Comparison of ENCODE assay signal across 38 cellular contexts in genomic region chr12:111183094-111183493, GRCh38.
"Had no signal": no experiment of that assay in that cellular context is flagged by ENCODE, and none has a peak within 500 bp of the region (broad histone marks: within the 10 kb centered on the region; RNA-seq: fewer than 3 reads in every experiment).

No MANE protein-coding gene starts in this region.

- H3K4me1 ChIP-seq: ascending aorta, breast epithelium had no signal

- H3K27ac Mint-ChIP-seq: activated naive CD4-positive, alpha-beta T cell treated with anti-CD3 and anti-CD28 coated beads for 36 hours; activated naive CD4-positive, alpha-beta T cell treated with anti-CD3 and anti-CD28 coated beads, Interleukin-2, amount 10 ng/mL, durations not matched to agents 7 days and 5 days; activated naive CD4-positive, alpha-beta T cell treated with anti-CD3 and anti-CD28 coated beads, Interleukin-2, amount 50 U/mL, for 24 hours; activated naive CD4-positive, alpha-beta T cell treated with anti-CD3 and anti-CD28 coated beads, Interleukin-2, amount 50 U/mL, for 72 hours; activated naive CD8-positive, alpha-beta T cell; activated naive CD8-positive, alpha-beta T cell treated with anti-CD3 and anti-CD28 coated beads for 36 hours; activated naive CD8-positive, alpha-beta T cell treated with anti-CD3 and anti-CD28 coated beads, Interleukin-2, amount 10 ng/mL, durations not matched to agents 7 days and 5 days; activated naive CD8-positive, alpha-beta T cell treated with anti-CD3 and anti-CD28 coated beads, Interleukin-2, amount 50 U/mL, for 24 hours; activated T-cell treated with anti-CD3 and anti-CD28 coated beads, Interleukin-2, amount 50 U/mL, for 24 hours; activated T-cell treated with anti-CD3 and anti-CD28 coated beads, Interleukin-2, amount 50 U/mL, for 72 hours; activated T-helper 1 cell treated with anti-CD3 and anti-CD28 coated beads, Interleukin-12 subunit alpha, Interleukin-12 subunit beta, Interleukin-2, Interleukin-4 antibody, amounts not matched to agents 30 ng/mL and 10 ng/mL and 1 ng/mL, durations not matched to agents 14 hours and 24 hours and 36 hours; activated T-helper 17 cell treated with anti-CD3 and anti-CD28 coated beads, Interleukin-2, amount 50 U/mL, for 72 hours; activated T-helper 2 cell treated with anti-CD3 and anti-CD28 coated beads, Interferon-gamma antibody, Interleukin-2, Interleukin-4, amounts not matched to agents 10 μg/mL and 5 μg/mL and 100 μg/mL, durations not matched to agents 14 hours and 24 hours and 36 hours had no signal

- H3K36me3 ChIP-seq: adrenal gland, ascending aorta, brain microvascular endothelial cell, breast epithelium, cardiac muscle cell had no signal

- ATAC-seq: activated naive CD4-positive, alpha-beta T cell treated with anti-CD3 and anti-CD28 coated beads, Interleukin-2, amount 50 U/mL, for 72 hours; activated naive CD8-positive, alpha-beta T cell treated with anti-CD3 and anti-CD28 coated beads, Interleukin-2, amount 50 U/mL, for 24 hours; activated T-cell treated with anti-CD3 and anti-CD28 coated beads, Interleukin-2, amount 50 U/mL, for 4 hours; activated T-cell treated with anti-CD3 and anti-CD28 coated beads, Interleukin-2, amount 50 U/mL, for 72 hours; activated T-helper 17 cell treated with anti-CD3 and anti-CD28 coated beads, Interleukin-2, amount 50 U/mL, for 72 hours; body of pancreas had no signal

- H3K4me1 Mint-ChIP-seq: activated naive CD4-positive, alpha-beta T cell treated with anti-CD3 and anti-CD28 coated beads, Interleukin-2, amount 10 ng/mL, durations not matched to agents 7 days and 5 days; activated naive CD4-positive, alpha-beta T cell treated with anti-CD3 and anti-CD28 coated beads, Interleukin-2, amount 50 U/mL, for 24 hours; activated naive CD8-positive, alpha-beta T cell treated with anti-CD3 and anti-CD28 coated beads, Interleukin-2, amount 50 U/mL, for 24 hours; activated T-helper 17 cell treated with anti-CD3 and anti-CD28 coated beads, Interleukin-2, amount 50 U/mL, for 72 hours; central memory CD8-positive, alpha-beta T cell had no signal

- H3K27ac ChIP-seq: adrenal gland, ascending aorta, body of pancreas, brain microvascular endothelial cell, breast epithelium, cardiac muscle cell had no signal

- H3K9me3 Mint-ChIP-seq: activated naive CD4-positive, alpha-beta T cell treated with anti-CD3 and anti-CD28 coated beads for 36 hours; activated naive CD4-positive, alpha-beta T cell treated with anti-CD3 and anti-CD28 coated beads, Interleukin-2, amount 10 ng/mL, durations not matched to agents 7 days and 5 days; activated naive CD4-positive, alpha-beta T cell treated with anti-CD3 and anti-CD28 coated beads, Interleukin-2, amount 50 U/mL, for 24 hours; activated naive CD4-positive, alpha-beta T cell treated with anti-CD3 and anti-CD28 coated beads, Interleukin-2, amount 50 U/mL, for 72 hours; activated naive CD8-positive, alpha-beta T cell treated with anti-CD3 and anti-CD28 coated beads for 36 hours; activated naive CD8-positive, alpha-beta T cell treated with anti-CD3 and anti-CD28 coated beads, Interleukin-2, amount 10 ng/mL, durations not matched to agents 7 days and 5 days; activated naive CD8-positive, alpha-beta T cell treated with anti-CD3 and anti-CD28 coated beads, Interleukin-2, amount 50 U/mL, for 24 hours; activated T-cell treated with anti-CD3 and anti-CD28 coated beads, Interleukin-2, amount 50 U/mL, for 24 hours; activated T-cell treated with anti-CD3 and anti-CD28 coated beads, Interleukin-2, amount 50 U/mL, for 4 hours; activated T-cell treated with anti-CD3 and anti-CD28 coated beads, Interleukin-2, amount 50 U/mL, for 72 hours; activated T-helper 1 cell treated with anti-CD3 and anti-CD28 coated beads, Interleukin-12 subunit alpha, Interleukin-12 subunit beta, Interleukin-2, Interleukin-4 antibody, amounts not matched to agents 30 ng/mL and 10 ng/mL and 1 ng/mL, durations not matched to agents 14 hours and 24 hours and 36 hours; activated T-helper 17 cell treated with anti-CD3 and anti-CD28 coated beads, Interleukin-2, amount 50 U/mL, for 72 hours; activated T-helper 2 cell treated with anti-CD3 and anti-CD28 coated beads, Interferon-gamma antibody, Interleukin-2, Interleukin-4, amounts not matched to agents 10 μg/mL and 5 μg/mL and 100 μg/mL, durations not matched to agents 14 hours and 24 hours and 36 hours; central memory CD8-positive, alpha-beta T cell had no signal

- H3K4me3 Mint-ChIP-seq: activated naive CD4-positive, alpha-beta T cell treated with anti-CD3 and anti-CD28 coated beads for 36 hours; activated naive CD4-positive, alpha-beta T cell treated with anti-CD3 and anti-CD28 coated beads, Interleukin-2, amount 10 ng/mL, durations not matched to agents 7 days and 5 days; activated naive CD4-positive, alpha-beta T cell treated with anti-CD3 and anti-CD28 coated beads, Interleukin-2, amount 50 U/mL, for 24 hours; activated naive CD8-positive, alpha-beta T cell; activated naive CD8-positive, alpha-beta T cell treated with anti-CD3 and anti-CD28 coated beads for 36 hours; activated naive CD8-positive, alpha-beta T cell treated with anti-CD3 and anti-CD28 coated beads, Interleukin-2, amount 10 ng/mL, durations not matched to agents 7 days and 5 days; activated naive CD8-positive, alpha-beta T cell treated with anti-CD3 and anti-CD28 coated beads, Interleukin-2, amount 50 U/mL, for 24 hours; activated T-cell treated with anti-CD3 and anti-CD28 coated beads, Interleukin-2, amount 50 U/mL, for 24 hours; activated T-cell treated with anti-CD3 and anti-CD28 coated beads, Interleukin-2, amount 50 U/mL, for 4 hours; activated T-cell treated with anti-CD3 and anti-CD28 coated beads, Interleukin-2, amount 50 U/mL, for 72 hours; activated T-helper 1 cell treated with anti-CD3 and anti-CD28 coated beads, Interleukin-12 subunit alpha, Interleukin-12 subunit beta, Interleukin-2, Interleukin-4 antibody, amounts not matched to agents 30 ng/mL and 10 ng/mL and 1 ng/mL, durations not matched to agents 14 hours and 24 hours and 36 hours; activated T-helper 17 cell treated with anti-CD3 and anti-CD28 coated beads, Interleukin-2, amount 50 U/mL, for 72 hours; brain; central memory CD8-positive, alpha-beta T cell had no signal

- H3K27me3 Mint-ChIP-seq: brain had no signal

- H3K4me3 ChIP-seq: adrenal gland, ascending aorta, body of pancreas, breast epithelium, cardiac muscle cell had no signal

- H3K27me3 ChIP-seq: adrenal gland, ascending aorta, body of pancreas, brain microvascular endothelial cell, cardiac muscle cell had no signal

- H3K9me3 ChIP-seq: adrenal gland, ascending aorta, body of pancreas, breast epithelium had no signal

- DNase-seq: activated effector memory CD4-positive, alpha-beta T cell treated with anti-CD3 and anti-CD28 coated beads, Interleukin-2, amount 50 U/mL, for 16 hours; activated effector memory CD4-positive, alpha-beta T cell treated with Interleukin-2 at 50 U/mL for 16 hours; activated gamma-delta T cell; activated gamma-delta T cell treated with Interleukin-2 at 50 U/mL for 16 hours; activated naive CD4-positive, alpha-beta T cell; activated naive CD4-positive, alpha-beta T cell treated with anti-CD3 and anti-CD28 coated beads for 36 hours; activated naive CD4-positive, alpha-beta T cell treated with anti-CD3 and anti-CD28 coated beads, Interleukin-2, amount 10 ng/mL, durations not matched to agents 7 days and 5 days; activated naive CD4-positive, alpha-beta T cell treated with anti-CD3 and anti-CD28 coated beads, Interleukin-2, amount 50 U/mL, for 16 hours; activated naive CD4-positive, alpha-beta T cell treated with Interleukin-2 at 50 U/mL for 16 hours; activated naive CD8-positive, alpha-beta T cell treated with anti-CD3 and anti-CD28 coated beads for 36 hours; activated naive CD8-positive, alpha-beta T cell treated with anti-CD3 and anti-CD28 coated beads, Interleukin-2, amount 10 ng/mL, durations not matched to agents 7 days and 5 days; activated naive CD8-positive, alpha-beta T cell treated with anti-CD3 and anti-CD28 coated beads, Interleukin-2, amount 50 U/mL, for 24 hours; activated T-cell treated with anti-CD3 and anti-CD28 coated beads, Interleukin-2, amount 50 U/mL, for 1 hour; activated T-cell treated with anti-CD3 and anti-CD28 coated beads, Interleukin-2, amount 50 U/mL, for 24 hours; activated T-cell treated with anti-CD3 and anti-CD28 coated beads, Interleukin-2, amount 50 U/mL, for 4 hours; activated T-cell treated with anti-CD3 and anti-CD28 coated beads, Interleukin-2, amount 50 U/mL, for 48 hours; activated T-cell treated with anti-CD3 and anti-CD28 coated beads, Interleukin-2, amount 50 U/mL, for 72 hours; adrenal gland; amniotic stem cell; amygdala; anterior cingulate cortex; aorta; body of pancreas; brain microvascular endothelial cell; central memory CD4-positive, alpha-beta T cell; cerebellar nuclear complex had no signal

- FAIRE-seq: astrocyte had no signal

- H3K36me3 Mint-ChIP-seq: activated naive CD4-positive, alpha-beta T cell treated with anti-CD3 and anti-CD28 coated beads, Interleukin-2, amount 10 ng/mL, durations not matched to agents 7 days and 5 days; activated naive CD4-positive, alpha-beta T cell treated with anti-CD3 and anti-CD28 coated beads, Interleukin-2, amount 50 U/mL, for 24 hours; activated naive CD4-positive, alpha-beta T cell treated with anti-CD3 and anti-CD28 coated beads, Interleukin-2, amount 50 U/mL, for 72 hours; activated naive CD8-positive, alpha-beta T cell treated with anti-CD3 and anti-CD28 coated beads for 36 hours; activated naive CD8-positive, alpha-beta T cell treated with anti-CD3 and anti-CD28 coated beads, Interleukin-2, amount 10 ng/mL, durations not matched to agents 7 days and 5 days; brain had no signal
